In the genomic region with DNA sequence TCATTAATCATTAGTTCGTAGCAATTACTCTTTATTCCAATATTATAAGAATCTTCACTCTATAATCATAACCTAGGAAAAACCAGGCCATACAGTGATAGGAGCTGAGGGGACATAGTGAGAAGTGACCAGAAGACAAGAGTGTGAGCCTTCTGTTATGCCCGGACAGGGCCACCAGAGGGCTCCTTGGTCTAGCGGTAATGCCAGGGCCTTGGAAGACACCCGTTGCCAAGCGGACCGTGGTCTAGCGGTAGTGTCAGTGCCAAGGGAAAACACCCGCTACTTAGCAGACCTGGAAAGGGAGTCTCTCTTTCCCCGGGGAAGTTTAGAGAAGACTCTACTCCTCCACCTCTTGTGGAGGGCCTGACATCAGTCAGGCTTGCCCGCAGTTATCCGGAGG, we compare ENCODE assay signal across 8 cellular contexts.
DNase-seq lines count a peak whose midpoint lies in the region; ATAC-seq, FAIRE-seq and TF ChIP-seq lines count a peak whose summit lies in the region.
"Not testable (repeated sequence)": the region's sequence is repeated elsewhere in the genome, so short reads cannot be mapped to it uniquely, and the experiment has no call there.

No MANE protein-coding gene starts in this region.

- H3K4ac ChIP-seq in H9 (ENCODE audit: low read depth, low read length): not testable (repeated sequence)

- H3K14ac ChIP-seq in H9 (ENCODE audit: insufficient read depth, low read length): not testable (repeated sequence)

- not testable (repeated sequence) for H3K18ac ChIP-seq in H9 (ENCODE audit: insufficient read length, low read depth, low read length)

- intact Hi-C loops in body of pancreas (cut with DNase I); thyroid gland (cut with DNase I): not testable (repeated sequence)

- not testable (repeated sequence) for H2BK15ac ChIP-seq in H9 (ENCODE audit: low read depth, low read length)

- not testable (repeated sequence) for H4K5ac ChIP-seq in H9 (ENCODE audit: insufficient read length, low read depth, low read length)

- H3K4me1 Mint-ChIP-seq in H9: not testable (repeated sequence)

- H2BK12ac ChIP-seq in H9 (ENCODE audit: insufficient read length, low read depth, low read length): not testable (repeated sequence)

- DNase-seq in D721Med (ENCODE audit: insufficient read length, low spot score): not testable (repeated sequence)
- DNase-seq in H9: peak; percentile 70
- DNase-seq in NCI-H345 (lab: John Stamatoyannopoulos, UW): peak; percentile 13
- peak; percentile 47 for DNase-seq in SW480 (ENCODE audit: low spot score)
- DNase-seq in body of pancreas: peak; percentile 53 to 73 (median 58)
- peak; percentile 66 for DNase-seq in fibroblast of the aortic adventitia (ENCODE audit: low read depth)
- DNase-seq in lung microvascular endothelial cell (ENCODE audit: low read depth in 2 of 2): peak; percentile 45 to 71
- DNase-seq in thyroid gland: peak; percentile 19 to 47

- H3K36me3 Mint-ChIP-seq in H9 (ENCODE audit: insufficient read depth in 1 of 3, low read depth in 3 of 3): peaks cover 4 to 13% (median 12%) of the 10 kb centered on the region in 3 experiments; a peak in 6 of 7 replicates

- H4K8ac ChIP-seq in H9 (replicated peaks; ENCODE audit: insufficient read length, low read depth, low read length): not testable (repeated sequence)

- H3K4me3 ChIP-seq in body of pancreas; fibroblast of the aortic adventitia (ENCODE audit: low read depth, low read length); thyroid gland (replicated peaks in 1 of 3): not testable (repeated sequence)

- not testable (repeated sequence) for H2BK120ac ChIP-seq in H9 (ENCODE audit: low read depth, low read length, poor library complexity, severe bottlenecking)

- peak; percentile 37 for TF ChIP-seq CTCF in D721Med (IDR thresholded peaks at IDR 0.05; ENCODE audit: insufficient read depth, missing control alignments)
- TF ChIP-seq CTCF in H9 (conservative IDR thresholded peaks at IDR 0.05): peak; percentile 76
- TF ChIP-seq CTCF in body of pancreas (IDR thresholded peaks at IDR 0.05): peak in 6 of 7 experiments; percentile 11 to 55 (median 33)
- peak; percentile 43 for TF ChIP-seq CTCF in fibroblast of the aortic adventitia (IDR thresholded peaks at IDR 0.05; ENCODE audit: insufficient read depth, low read length)
- TF ChIP-seq CTCF in thyroid gland (IDR thresholded peaks at IDR 0.05): peak in 2 of 6 experiments; percentile 7 to 44

- not testable (repeated sequence) for H2BK5ac ChIP-seq in H9 (ENCODE audit: insufficient read length, low read length)

- not testable (repeated sequence) for H3K27ac ChIP-seq in H9 (ENCODE audit: insufficient read length, low read depth, low read length); body of pancreas; thyroid gland

- not testable (repeated sequence) for H3K79me2 ChIP-seq in H9 (ENCODE audit: insufficient read depth, low read length)

- not testable (repeated sequence) for H3K23me2 ChIP-seq in H9 (ENCODE audit: insufficient read length, low read depth, low read length, poor library complexity, severe bottlenecking)

- TF ChIP-seq POLR2A in body of pancreas (IDR thresholded peaks at IDR 0.05); thyroid gland (IDR thresholded peaks at IDR 0.05): not testable (repeated sequence)

- H2AFZ ChIP-seq in H9 (ENCODE audit: low read length): not testable (repeated sequence)

- not testable (repeated sequence) for H3K23ac ChIP-seq in H9 (ENCODE audit: insufficient read length, low read depth, low read length)

- H3K9ac ChIP-seq in H9 (ENCODE audit: extremely low read depth, insufficient read length, low read length): not testable (repeated sequence)

- H4K20me1 ChIP-seq in H9 (ENCODE audit: control insufficient read depth, insufficient read depth, insufficient read length): not testable (repeated sequence)

- H3K9me3 Mint-ChIP-seq in H9: peaks cover 11 to 14% of the 10 kb centered on the region in 2 experiments; a peak in 4 of 5 replicates

- not testable (repeated sequence) for H3K27me3 Mint-ChIP-seq in H9 (ENCODE audit: low read depth)

- not testable (repeated sequence) for H3K79me1 ChIP-seq in H9 (ENCODE audit: insufficient read depth, low read depth, low read length, poor library complexity, severe bottlenecking)

- H3T11ph ChIP-seq in H9 (ENCODE audit: low read length): not testable (repeated sequence)

- not testable (repeated sequence) for H3K27me3 ChIP-seq in H9 (ENCODE audit: insufficient read depth, low read length); body of pancreas; thyroid gland

- not testable (repeated sequence) for H2AK5ac ChIP-seq in H9 (ENCODE audit: insufficient read length, low read length)

- not testable (repeated sequence) for H3K27ac Mint-ChIP-seq in H9

- ATAC-seq in body of pancreas: not testable (repeated sequence)

- not testable (repeated sequence) for H2BK20ac ChIP-seq in H9 (ENCODE audit: low read depth, low read length, poor library complexity, severe bottlenecking)

- not testable (repeated sequence) for H3K4me2 ChIP-seq in H9 (ENCODE audit: insufficient read depth, insufficient read length, low read length)

- FAIRE-seq in D721Med (lab: Jason Lieb, UNC): not testable (repeated sequence)

- not testable (repeated sequence) for H4K91ac ChIP-seq in H9 (ENCODE audit: insufficient read length, low read depth, low read length)

- H3K9me3 ChIP-seq in H9 (ENCODE audit: control insufficient read depth, low read depth, low read length); body of pancreas; thyroid gland: not testable (repeated sequence)

- WGBS in H9 (ENCODE audit: extremely low coverage, insufficient read length, low lambda C conversion rate): no CpG with 5 or more reads among the region's 11 CpGs
- WGBS in body of pancreas, 2 donors: 60 to 74% methylated on average over 11 of the region's 11 CpGs
- WGBS in thyroid gland, 2 donors: 77 to 85% methylated on average over 11 of the region's 11 CpGs

- H3K4me3 Mint-ChIP-seq in H9: not testable (repeated sequence)

- H3K56ac ChIP-seq in H9 (ENCODE audit: insufficient read length, low read depth, low read length): not testable (repeated sequence)

- H3K36me3 ChIP-seq in body of pancreas (replicated peaks in 1 of 2; ENCODE audit: insufficient read depth in 1 of 2, low read depth in 2 of 2); thyroid gland: not testable (repeated sequence)

- not testable (repeated sequence) for H3K4me1 ChIP-seq in H9 (ENCODE audit: insufficient read depth, low read length); body of pancreas; thyroid gland
